Comparison of ENCODE assay signal across 1 cellular context in the genomic region with DNA sequence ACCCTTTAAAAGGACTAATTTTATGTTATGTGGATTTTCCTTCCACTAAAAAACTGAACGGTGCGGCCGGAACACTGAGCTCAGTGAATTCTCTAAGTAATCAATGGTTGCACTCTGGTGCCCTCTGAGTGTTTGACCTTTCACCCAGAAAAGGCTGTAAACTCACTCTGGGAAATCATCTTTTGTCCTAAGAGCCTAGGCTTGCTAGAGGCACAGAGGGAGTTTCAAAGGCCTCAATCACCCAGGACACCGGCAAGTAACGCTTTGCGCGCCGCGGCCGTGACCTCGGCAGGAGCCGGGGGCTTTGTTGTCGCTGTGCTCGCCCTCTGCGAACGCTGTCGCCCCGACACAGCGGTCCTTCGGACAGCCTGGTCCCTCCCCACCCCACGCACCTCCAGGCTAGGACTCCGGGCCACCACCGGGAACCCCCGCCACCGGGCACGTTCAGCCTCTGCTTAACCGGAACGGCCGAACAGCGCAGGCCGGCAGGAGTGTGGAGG.
TF ChIP-seq lines count a peak whose summit lies in the region.

No MANE protein-coding gene starts in this region.

TF ChIP-seq in SK-N-SH treated with all-trans-retinoic acid at 6 μM for 48 hours, 23 proteins besides CTCF, POLR2A, EP300 and RAD21 (continued from another document):
- TF ChIP-seq, protein P1, sequence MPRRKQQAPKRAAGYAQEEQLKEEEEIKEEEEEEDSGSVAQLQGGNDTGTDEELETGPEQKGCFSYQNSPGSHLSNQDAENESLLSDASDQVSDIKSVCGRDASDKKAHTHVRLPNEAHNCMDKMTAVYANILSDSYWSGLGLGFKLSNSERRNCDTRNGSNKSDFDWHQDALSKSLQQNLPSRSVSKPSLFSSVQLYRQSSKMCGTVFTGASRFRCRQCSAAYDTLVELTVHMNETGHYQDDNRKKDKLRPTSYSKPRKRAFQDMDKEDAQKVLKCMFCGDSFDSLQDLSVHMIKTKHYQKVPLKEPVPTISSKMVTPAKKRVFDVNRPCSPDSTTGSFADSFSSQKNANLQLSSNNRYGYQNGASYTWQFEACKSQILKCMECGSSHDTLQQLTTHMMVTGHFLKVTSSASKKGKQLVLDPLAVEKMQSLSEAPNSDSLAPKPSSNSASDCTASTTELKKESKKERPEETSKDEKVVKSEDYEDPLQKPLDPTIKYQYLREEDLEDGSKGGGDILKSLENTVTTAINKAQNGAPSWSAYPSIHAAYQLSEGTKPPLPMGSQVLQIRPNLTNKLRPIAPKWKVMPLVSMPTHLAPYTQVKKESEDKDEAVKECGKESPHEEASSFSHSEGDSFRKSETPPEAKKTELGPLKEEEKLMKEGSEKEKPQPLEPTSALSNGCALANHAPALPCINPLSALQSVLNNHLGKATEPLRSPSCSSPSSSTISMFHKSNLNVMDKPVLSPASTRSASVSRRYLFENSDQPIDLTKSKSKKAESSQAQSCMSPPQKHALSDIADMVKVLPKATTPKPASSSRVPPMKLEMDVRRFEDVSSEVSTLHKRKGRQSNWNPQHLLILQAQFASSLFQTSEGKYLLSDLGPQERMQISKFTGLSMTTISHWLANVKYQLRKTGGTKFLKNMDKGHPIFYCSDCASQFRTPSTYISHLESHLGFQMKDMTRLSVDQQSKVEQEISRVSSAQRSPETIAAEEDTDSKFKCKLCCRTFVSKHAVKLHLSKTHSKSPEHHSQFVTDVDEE (CRISPR knock-in tag; IDR thresholded peaks at IDR 0.05), result no peak
- TF ChIP-seq ISL1 (CRISPR knock-in tag; IDR thresholded peaks at IDR 0.05) (no peak), GLIS3 (CRISPR knock-in tag; IDR thresholded peaks at IDR 0.05) (no peak), TOX (CRISPR knock-in tag; IDR thresholded peaks at IDR 0.05; ENCODE audit: borderline replicate concordance) (no peak), PPARA (CRISPR knock-in tag; IDR thresholded peaks at IDR 0.05; ENCODE audit: borderline replicate concordance) (no peak), ZNF70 (CRISPR knock-in tag; IDR thresholded peaks at IDR 0.05) (no peak), ZFP30 (CRISPR knock-in tag; IDR thresholded peaks at IDR 0.05) (no peak), TCF4 (CRISPR knock-in tag; IDR thresholded peaks at IDR 0.05; ENCODE audit: borderline replicate concordance) (no peak), SNAI2 (CRISPR knock-in tag; IDR thresholded peaks at IDR 0.05) (no peak), ZC3H10 (CRISPR knock-in tag; IDR thresholded peaks at IDR 0.05) (no peak)
- TF ChIP-seq, protein P2, sequence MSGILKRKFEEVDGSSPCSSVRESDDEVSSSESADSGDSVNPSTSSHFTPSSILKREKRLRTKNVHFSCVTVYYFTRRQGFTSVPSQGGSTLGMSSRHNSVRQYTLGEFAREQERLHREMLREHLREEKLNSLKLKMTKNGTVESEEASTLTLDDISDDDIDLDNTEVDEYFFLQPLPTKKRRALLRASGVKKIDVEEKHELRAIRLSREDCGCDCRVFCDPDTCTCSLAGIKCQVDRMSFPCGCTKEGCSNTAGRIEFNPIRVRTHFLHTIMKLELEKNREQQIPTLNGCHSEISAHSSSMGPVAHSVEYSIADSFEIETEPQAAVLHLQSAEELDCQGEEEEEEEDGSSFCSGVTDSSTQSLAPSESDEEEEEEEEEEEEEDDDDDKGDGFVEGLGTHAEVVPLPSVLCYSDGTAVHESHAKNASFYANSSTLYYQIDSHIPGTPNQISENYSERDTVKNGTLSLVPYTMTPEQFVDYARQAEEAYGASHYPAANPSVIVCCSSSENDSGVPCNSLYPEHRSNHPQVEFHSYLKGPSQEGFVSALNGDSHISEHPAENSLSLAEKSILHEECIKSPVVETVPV (CRISPR knock-in tag; IDR thresholded peaks at IDR 0.05), result no peak
